ENCODE assay signal across 16 cellular contexts in genomic region chr4:22477136-22477793, GRCh38.
"Had no signal": no experiment of that assay in that cellular context is flagged by ENCODE, and none has a peak within 500 bp of the region (broad histone marks: within the 10 kb centered on the region; RNA-seq: fewer than 3 reads in every experiment).

No MANE protein-coding gene starts in this region.

- H3K9me3 ChIP-seq: ovary, SJSA1, tibial nerve had no signal

- H3K4me3 ChIP-seq: ovary, SJSA1, skin epidermis, tibial nerve had no signal

- H3K36me3 ChIP-seq: ovary, SJSA1, tibial nerve had no signal

- H3K27ac ChIP-seq: ovary, SJSA1, skin epidermis, tibial nerve, VCaP had no signal

- H3K27me3 ChIP-seq: ovary, SJSA1, tibial nerve had no signal

- H3K4me1 ChIP-seq: SJSA1 had no signal

- DNase-seq: activated CD4-positive, alpha-beta T cell treated with anti-CD3 and anti-CD28 coated beads for 4 hours; activated CD8-positive, alpha-beta memory T cell treated with anti-CD3 and anti-CD28 coated beads, Interleukin-2, amount 50 U/mL, for 4 hours; activated CD8-positive, alpha-beta T cell treated with anti-CD3 and anti-CD28 coated beads for 36 hours; activated naive CD4-positive, alpha-beta T cell treated with anti-CD3 and anti-CD28 coated beads for 36 hours; cortex of kidney; effector memory CD4-positive, alpha-beta T cell; left ventricle myocardium superior; mesenchymal stem cell; ovary; retina; SW 1271 had no signal

- ATAC-seq: activated CD8-positive, alpha-beta T cell treated with anti-CD3 and anti-CD28 coated beads for 36 hours; left ventricle myocardium superior had no signal

- FAIRE-seq: keratinocyte had no signal
